ENCODE assay signal across 30 cellular contexts in the genomic region with DNA sequence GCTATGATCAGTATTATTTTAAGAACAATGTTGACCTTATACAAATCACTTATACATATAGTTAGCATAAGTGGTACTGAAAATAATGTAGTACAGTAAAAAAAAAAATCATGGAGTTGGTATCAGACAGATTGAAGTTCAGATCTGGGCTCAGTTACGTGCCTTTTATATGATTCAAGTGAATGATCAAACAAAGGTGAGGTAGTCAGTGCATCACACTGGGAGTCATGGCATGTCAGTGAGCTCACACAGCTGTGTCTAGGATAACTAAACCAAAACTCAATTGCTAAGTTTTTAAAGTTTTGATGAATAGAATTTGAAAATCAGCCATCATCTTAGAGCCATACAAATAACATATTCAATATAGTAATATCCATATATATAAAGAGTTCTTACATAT. TPM values are rescaled to one million over a fixed set of nuclear protein-coding genes. Genes with fewer than 3 reads are reported as not detected.
"Had no signal": no experiment of that assay in that cellular context is flagged by ENCODE, and none has a peak within 500 bp of the region (broad histone marks: within the 10 kb centered on the region; RNA-seq: fewer than 3 reads in every experiment).

No MANE protein-coding gene starts in this region.

- DNase-seq: activated B cell treated with CpG ODN at 0.5 μM for 24 hours; activated CD8-positive, alpha-beta memory T cell treated with anti-CD3 and anti-CD28 coated beads, Interleukin-2, amount 10 ng/mL, durations not matched to agents 7 days and 5 days; activated CD8-positive, alpha-beta T cell treated with anti-CD3 and anti-CD28 coated beads, Interleukin-2, amount 10 ng/mL, durations not matched to agents 7 days and 5 days; activated effector memory CD4-positive, alpha-beta T cell treated with Interleukin-2 at 50 U/mL for 16 hours; activated naive CD4-positive, alpha-beta T cell treated with anti-CD3 and anti-CD28 coated beads for 36 hours; activated naive CD8-positive, alpha-beta T cell treated with anti-CD3 and anti-CD28 coated beads for 36 hours; activated T-cell treated with anti-CD3 and anti-CD28 coated beads for 4 hours; activated T-cell treated with anti-CD3 and anti-CD28 coated beads, Interleukin-2, amount 50 U/mL, for 72 hours; caudate nucleus; endodermal cell; esophagus squamous epithelium; foreskin melanocyte; heart right ventricle; left ventricle myocardium superior; naive thymus-derived CD8-positive, alpha-beta T cell; occipital lobe; stimulated activated CD4-positive, alpha-beta T cell treated with anti-CD3 and anti-CD28 coated beads, Interleukin-4, amount 100 ng/mL, for 1 hour; T-helper 1 cell; upper lobe of left lung had no signal

- ATAC-seq: activated CD8-positive, alpha-beta memory T cell treated with anti-CD3 and anti-CD28 coated beads, Interleukin-2, amount 10 ng/mL, durations not matched to agents 7 days and 5 days; activated CD8-positive, alpha-beta T cell treated with anti-CD3 and anti-CD28 coated beads, Interleukin-2, amount 10 ng/mL, durations not matched to agents 7 days and 5 days; activated T-cell treated with anti-CD3 and anti-CD28 coated beads, Interleukin-2, amount 50 U/mL, for 72 hours; heart right ventricle; left ventricle myocardium superior; naive thymus-derived CD8-positive, alpha-beta T cell had no signal

- H3K9me3 ChIP-seq: esophagus squamous epithelium, thoracic aorta, vagina had no signal

- H3K27me3 ChIP-seq: ascending aorta, esophagus squamous epithelium, right atrium auricular region, upper lobe of left lung, vagina had no signal

- H3K36me3 ChIP-seq: ascending aorta, esophagus squamous epithelium, heart right ventricle, right atrium auricular region, thoracic aorta, upper lobe of left lung, vagina had no signal

- H3K27ac ChIP-seq: ascending aorta, esophagus squamous epithelium, heart right ventricle, right atrium auricular region, thoracic aorta, upper lobe of left lung, vagina had no signal

- H3K4me3 ChIP-seq: ascending aorta, esophagus squamous epithelium, heart right ventricle, right atrium auricular region, thoracic aorta, upper lobe of left lung, vagina had no signal

- H3K4me1 ChIP-seq: ascending aorta, esophagus squamous epithelium, heart right ventricle, right atrium auricular region, upper lobe of left lung, vagina had no signal

RNA-seq across cellular contexts. Expression of a gene that starts 11.2 kb away (rescaled TPM):
- total RNA-seq: activated B cell treated with CpG ODN at 0.5 μM for 24 hours; activated naive CD4-positive, alpha-beta T cell treated with anti-CD3 and anti-CD28 coated beads for 36 hours; activated naive CD8-positive, alpha-beta T cell treated with anti-CD3 and anti-CD28 coated beads for 36 hours; ascending aorta; chondrocyte; glomerular endothelial cell; heart right ventricle; left ventricle myocardium superior; mammary epithelial cell; mesothelial cell of epicardium; naive thymus-derived CD8-positive, alpha-beta T cell; neural crest cell; occipital lobe; pulmonary artery endothelial cell; right atrium auricular region; subcutaneous adipose tissue; thoracic aorta; upper lobe of left lung; vagina had no signal
- polyA plus RNA-seq: heart right ventricle, mammary epithelial cell had no signal

RNA-seq across cellular contexts. Expression of a gene that starts 38.5 kb away (rescaled TPM):
- total RNA-seq: activated naive CD4-positive, alpha-beta T cell treated with anti-CD3 and anti-CD28 coated beads for 36 hours; ascending aorta; endodermal cell; glomerular endothelial cell; mammary epithelial cell; pulmonary artery endothelial cell; vagina had no signal
- polyA plus RNA-seq: mammary epithelial cell had no signal
